Comparison of ENCODE assay signal across 19 cellular contexts in genomic region chr10:44911951-44912350, GRCh38. TPM values are rescaled to one million over a fixed set of nuclear protein-coding genes. Genes with fewer than 3 reads are reported as not detected.
"Had no signal": no experiment of that assay in that cellular context is flagged by ENCODE, and none has a peak within 500 bp of the region (broad histone marks: within the 10 kb centered on the region; RNA-seq: fewer than 3 reads in every experiment).

No MANE protein-coding gene starts in this region.

- DNase-seq: activated CD4-positive, alpha-beta T cell treated with anti-CD3 and anti-CD28 coated beads, Interleukin-2, amount 10 ng/mL, durations not matched to agents 24 days and 14 days; activated naive CD4-positive, alpha-beta T cell treated with anti-CD3 and anti-CD28 coated beads, Interleukin-2, amount 50 U/mL, for 16 hours; amygdala; dorsolateral prefrontal cortex; hippocampal formation; left cardiac atrium; ovary; stimulated activated CD4-positive, alpha-beta T cell treated with anti-CD3 and anti-CD28 coated beads, Interleukin-15, amount 100 ng/mL, for 24 hours; stimulated activated CD4-positive, alpha-beta T cell treated with anti-CD3 and anti-CD28 coated beads, Interleukin-4, amount 100 ng/mL, for 24 hours; stomach; T-helper 9 cell; uterus had no signal

- H3K36me3 ChIP-seq: breast epithelium, ovary, stomach, thoracic aorta, uterus had no signal

- H3K27ac ChIP-seq: breast epithelium, dorsolateral prefrontal cortex, thoracic aorta, uterus had no signal

- H3K4me1 ChIP-seq: breast epithelium, uterus had no signal

- H3K9me3 ChIP-seq: breast epithelium, ovary, stomach, thoracic aorta, uterus had no signal

- H3K27me3 ChIP-seq: breast epithelium, dorsolateral prefrontal cortex, ovary, stomach, uterus had no signal

- H3K4me3 ChIP-seq: breast epithelium, dorsolateral prefrontal cortex, ovary, stomach, thoracic aorta, uterus had no signal

RNA-seq across cellular contexts. Expression of gene TMEM72, which starts 0.8 kb away (rescaled TPM):
- total RNA-seq: activated CD4-positive, alpha-beta T cell treated with anti-CD3 and anti-CD28 coated beads, Interleukin-2, amount 10 ng/mL, durations not matched to agents 24 days and 14 days; breast epithelium; lung microvascular endothelial cell; mucosa of gallbladder; natural killer cell treated with Interleukin-12 subunit alpha and Interleukin-12 subunit beta and Interleukin-15 and Interleukin-18, amount 100 ng/mL, for 72 hours; ovary; thoracic aorta; WTC11 had no signal
- polyA plus RNA-seq: esophagus had no signal
